35 cellular contexts compared by ENCODE assay signal in genomic region chr20:43304598-43304997, GRCh38.
"Had no signal": no experiment of that assay in that cellular context is flagged by ENCODE, and none has a peak within 500 bp of the region (broad histone marks: within the 10 kb centered on the region; RNA-seq: fewer than 3 reads in every experiment).

No MANE protein-coding gene starts in this region.

- H3K9me3 ChIP-seq: MG63 had no signal

- H3K36me3 ChIP-seq: MG63 had no signal

- DNase-seq: Karpas-422, Kasumi-1, MG63, MM.1S, MV-4-11, NCI-H1048, NCI-H1092, NCI-H1092 treated with DMSO at 0.1 percent for 48 hours, NCI-H1105, NCI-H1105 treated with DMSO at 0.1 percent for 48 hours, NCI-H1417, NCI-H1417 treated with DMSO at 0.1 percent for 48 hours, NCI-H1436, NCI-H1436 treated with DMSO at 0.1 percent for 48 hours, NCI-H146, NCI-H1694, NCI-H1694 treated with DMSO at 0.1 percent for 48 hours, NCI-H187, NCI-H187 treated with DMSO at 0.1 percent for 48 hours, NCI-H1930, NCI-H2029, NCI-H2029 treated with DMSO at 0.1 percent for 48 hours, NCI-H2081, NCI-H2081 treated with DMSO at 0.1 percent for 48 hours, NCI-H2107, NCI-H2171, NCI-H2171 treated with DMSO at 0.1 percent for 48 hours, NCI-H2227 treated with DMSO at 0.1 percent for 48 hours, NCI-H226, NCI-H345, NCI-H446, NCI-H446 treated with DMSO at 0.1 percent for 48 hours, NCI-H510A, NCI-H510A treated with DMSO at 0.1 percent for 48 hours, NCI-H524 had no signal

- H3K27me3 ChIP-seq: MG63 had no signal

- H3K4me3 ChIP-seq: MG63 had no signal
